1 cellular context compared by ENCODE assay signal in the genomic region with DNA sequence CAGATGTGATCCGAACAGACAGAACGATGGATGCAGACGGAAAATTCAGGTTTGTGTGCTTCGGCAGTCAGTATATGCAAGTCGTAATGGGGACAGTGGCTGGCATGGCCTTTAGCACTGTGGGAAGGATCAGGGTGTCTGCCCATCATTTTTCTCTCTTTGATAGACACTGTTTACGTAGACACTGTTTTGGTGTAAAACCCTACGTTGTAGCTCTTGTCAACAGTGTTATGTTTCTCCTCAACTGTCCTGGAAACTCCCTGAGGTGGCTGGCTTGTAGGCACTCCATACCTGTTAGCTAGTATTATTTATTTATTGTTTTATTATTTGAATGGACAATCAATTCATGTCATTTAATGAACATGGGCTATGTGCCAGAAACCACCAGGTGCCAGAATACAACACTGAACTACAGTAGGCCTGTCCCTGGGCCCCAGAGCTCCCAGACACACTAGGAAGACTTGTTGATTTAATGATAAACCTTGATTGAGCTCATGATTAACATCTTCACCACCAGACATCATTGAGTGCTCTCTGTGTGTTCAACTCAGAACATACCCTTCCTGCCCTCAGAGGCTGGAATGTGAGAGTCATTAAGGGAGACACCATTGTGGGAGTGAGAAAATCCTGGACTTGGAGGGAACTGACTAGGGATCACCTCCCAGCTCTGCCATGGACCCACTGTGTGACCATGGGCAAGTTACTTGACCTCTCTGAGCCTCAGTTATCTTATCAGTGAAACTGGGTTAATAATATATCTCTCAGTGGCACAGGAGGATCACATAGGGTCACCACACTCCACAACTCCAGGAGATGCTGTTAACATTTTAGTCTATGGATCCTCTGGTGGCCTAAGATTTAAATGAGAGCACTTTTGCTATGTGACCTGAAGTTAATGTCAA.
TF ChIP-seq lines count a peak whose summit lies in the region.

No MANE protein-coding gene starts in this region.

TF ChIP-seq in HepG2, 621 proteins besides CTCF, POLR2A, EP300 and RAD21:
- no peak for TF ChIP-seq HCFC1 (IDR thresholded peaks at IDR 0.05; ENCODE audit: low read depth, low read length)
- no peak for TF ChIP-seq ESRRA (CRISPR knock-in tag; IDR thresholded peaks at IDR 0.05; ENCODE audit: low read depth)
- 0 out of 2 replicates have a peak, but pooled peaks have one; percentile 41 for TF ChIP-seq ZNF629 (CRISPR knock-in tag; conservative IDR thresholded peaks at IDR 0.05)
- no peak for TF ChIP-seq HNF4G (IDR thresholded peaks at IDR 0.05; ENCODE audit: borderline replicate concordance, low read depth, low read length)
- no peak for TF ChIP-seq HNF4G (CRISPR knock-in tag; IDR thresholded peaks at IDR 0.05; ENCODE audit: borderline replicate concordance, low read depth)
- TF ChIP-seq, protein P1, sequence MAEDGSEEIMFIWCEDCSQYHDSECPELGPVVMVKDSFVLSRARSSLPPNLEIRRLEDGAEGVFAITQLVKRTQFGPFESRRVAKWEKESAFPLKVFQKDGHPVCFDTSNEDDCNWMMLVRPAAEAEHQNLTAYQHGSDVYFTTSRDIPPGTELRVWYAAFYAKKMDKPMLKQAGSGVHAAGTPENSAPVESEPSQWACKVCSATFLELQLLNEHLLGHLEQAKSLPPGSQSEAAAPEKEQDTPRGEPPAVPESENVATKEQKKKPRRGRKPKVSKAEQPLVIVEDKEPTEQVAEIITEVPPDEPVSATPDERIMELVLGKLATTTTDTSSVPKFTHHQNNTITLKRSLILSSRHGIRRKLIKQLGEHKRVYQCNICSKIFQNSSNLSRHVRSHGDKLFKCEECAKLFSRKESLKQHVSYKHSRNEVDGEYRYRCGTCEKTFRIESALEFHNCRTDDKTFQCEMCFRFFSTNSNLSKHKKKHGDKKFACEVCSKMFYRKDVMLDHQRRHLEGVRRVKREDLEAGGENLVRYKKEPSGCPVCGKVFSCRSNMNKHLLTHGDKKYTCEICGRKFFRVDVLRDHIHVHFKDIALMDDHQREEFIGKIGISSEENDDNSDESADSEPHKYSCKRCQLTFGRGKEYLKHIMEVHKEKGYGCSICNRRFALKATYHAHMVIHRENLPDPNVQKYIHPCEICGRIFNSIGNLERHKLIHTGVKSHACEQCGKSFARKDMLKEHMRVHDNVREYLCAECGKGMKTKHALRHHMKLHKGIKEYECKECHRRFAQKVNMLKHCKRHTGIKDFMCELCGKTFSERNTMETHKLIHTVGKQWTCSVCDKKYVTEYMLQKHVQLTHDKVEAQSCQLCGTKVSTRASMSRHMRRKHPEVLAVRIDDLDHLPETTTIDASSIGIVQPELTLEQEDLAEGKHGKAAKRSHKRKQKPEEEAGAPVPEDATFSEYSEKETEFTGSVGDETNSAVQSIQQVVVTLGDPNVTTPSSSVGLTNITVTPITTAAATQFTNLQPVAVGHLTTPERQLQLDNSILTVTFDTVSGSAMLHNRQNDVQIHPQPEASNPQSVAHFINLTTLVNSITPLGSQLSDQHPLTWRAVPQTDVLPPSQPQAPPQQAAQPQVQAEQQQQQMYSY (CRISPR knock-in tag; IDR thresholded peaks at IDR 0.05), result no peak
- no peak for TF ChIP-seq KDM1A (CRISPR knock-in tag; IDR thresholded peaks at IDR 0.05)
- no peak for TF ChIP-seq NAIF1 (CRISPR knock-in tag; IDR thresholded peaks at IDR 0.05; ENCODE audit: borderline replicate concordance)
- TF ChIP-seq ZNF768 (CRISPR knock-in tag; IDR thresholded peaks at IDR 0.05), result peak; percentile 80; the same call in 1 of the 2 replicates
- TF ChIP-seq, protein P2, sequence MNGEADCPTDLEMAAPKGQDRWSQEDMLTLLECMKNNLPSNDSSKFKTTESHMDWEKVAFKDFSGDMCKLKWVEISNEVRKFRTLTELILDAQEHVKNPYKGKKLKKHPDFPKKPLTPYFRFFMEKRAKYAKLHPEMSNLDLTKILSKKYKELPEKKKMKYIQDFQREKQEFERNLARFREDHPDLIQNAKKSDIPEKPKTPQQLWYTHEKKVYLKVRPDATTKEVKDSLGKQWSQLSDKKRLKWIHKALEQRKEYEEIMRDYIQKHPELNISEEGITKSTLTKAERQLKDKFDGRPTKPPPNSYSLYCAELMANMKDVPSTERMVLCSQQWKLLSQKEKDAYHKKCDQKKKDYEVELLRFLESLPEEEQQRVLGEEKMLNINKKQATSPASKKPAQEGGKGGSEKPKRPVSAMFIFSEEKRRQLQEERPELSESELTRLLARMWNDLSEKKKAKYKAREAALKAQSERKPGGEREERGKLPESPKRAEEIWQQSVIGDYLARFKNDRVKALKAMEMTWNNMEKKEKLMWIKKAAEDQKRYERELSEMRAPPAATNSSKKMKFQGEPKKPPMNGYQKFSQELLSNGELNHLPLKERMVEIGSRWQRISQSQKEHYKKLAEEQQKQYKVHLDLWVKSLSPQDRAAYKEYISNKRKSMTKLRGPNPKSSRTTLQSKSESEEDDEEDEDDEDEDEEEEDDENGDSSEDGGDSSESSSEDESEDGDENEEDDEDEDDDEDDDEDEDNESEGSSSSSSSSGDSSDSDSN (CRISPR knock-in tag; IDR thresholded peaks at IDR 0.05), result no peak
- no peak for TF ChIP-seq SIN3A (IDR thresholded peaks at IDR 0.05; ENCODE audit: borderline replicate concordance, low read depth, low read length)
- TF ChIP-seq ZNF30 (CRISPR knock-in tag; IDR thresholded peaks at IDR 0.05), result no peak
- TF ChIP-seq, protein P3, sequence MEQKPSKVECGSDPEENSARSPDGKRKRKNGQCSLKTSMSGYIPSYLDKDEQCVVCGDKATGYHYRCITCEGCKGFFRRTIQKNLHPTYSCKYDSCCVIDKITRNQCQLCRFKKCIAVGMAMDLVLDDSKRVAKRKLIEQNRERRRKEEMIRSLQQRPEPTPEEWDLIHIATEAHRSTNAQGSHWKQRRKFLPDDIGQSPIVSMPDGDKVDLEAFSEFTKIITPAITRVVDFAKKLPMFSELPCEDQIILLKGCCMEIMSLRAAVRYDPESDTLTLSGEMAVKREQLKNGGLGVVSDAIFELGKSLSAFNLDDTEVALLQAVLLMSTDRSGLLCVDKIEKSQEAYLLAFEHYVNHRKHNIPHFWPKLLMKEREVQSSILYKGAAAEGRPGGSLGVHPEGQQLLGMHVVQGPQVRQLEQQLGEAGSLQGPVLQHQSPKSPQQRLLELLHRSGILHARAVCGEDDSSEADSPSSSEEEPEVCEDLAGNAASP (CRISPR knock-in tag; IDR thresholded peaks at IDR 0.05; ENCODE audit: borderline replicate concordance), result no peak
- TF ChIP-seq ZMYM3 (CRISPR knock-in tag; IDR thresholded peaks at IDR 0.05), result no peak
